Comparison of ENCODE assay signal across 8 cellular contexts in the genomic region with DNA sequence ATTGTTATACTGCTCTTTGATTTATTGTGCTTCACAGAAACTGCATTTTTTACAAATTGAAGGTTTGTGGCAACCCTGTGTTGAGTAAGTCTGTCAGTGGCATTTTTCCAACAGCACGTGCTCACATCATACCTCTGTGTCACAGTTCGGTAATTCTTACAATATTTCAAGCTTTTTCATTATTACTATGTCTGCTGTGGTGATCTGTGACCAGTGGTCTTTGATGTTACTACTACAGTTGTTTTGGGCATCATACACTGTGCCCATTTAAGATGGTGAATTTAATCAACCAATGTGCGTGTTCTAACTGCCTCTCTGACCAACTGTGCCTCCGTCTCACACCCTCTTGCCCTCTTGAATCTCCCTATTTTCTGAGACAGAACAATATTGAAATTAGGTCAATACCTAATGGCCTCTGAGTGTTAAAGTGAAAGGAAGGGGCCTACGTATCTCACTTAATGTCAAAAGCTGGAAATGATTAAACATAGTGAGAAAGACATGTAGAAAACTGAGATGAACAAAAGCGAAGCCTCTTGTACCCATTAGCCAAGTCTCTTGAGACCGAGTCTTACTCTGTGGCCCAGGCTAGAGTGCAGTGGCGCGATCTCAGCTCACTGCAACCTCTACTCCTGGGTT. TPM values are rescaled to one million over a fixed set of nuclear protein-coding genes. Genes with fewer than 3 reads are reported as not detected.
DNase-seq lines count a peak whose midpoint lies in the region; ATAC-seq and TF ChIP-seq lines count a peak whose summit lies in the region.
"Had no signal": no experiment of that assay in that cellular context is flagged by ENCODE, and none has a peak within 500 bp of the region (broad histone marks: within the 10 kb centered on the region; RNA-seq: fewer than 3 reads in every experiment).

No MANE protein-coding gene starts in this region.

- WGBS in body of pancreas, 2 donors, result 80 to 83% methylated on average over 9 of the region's 9 CpGs

- no peak for TF ChIP-seq CTCF in body of pancreas (IDR thresholded peaks at IDR 0.05)

- intact Hi-C loops in sciatic nerve (cut with DNase I), result no loop called here
- intact Hi-C loops in body of pancreas (cut with DNase I), result no loop called here
- intact Hi-C loops in left cardiac atrium (cut with DNase I), result no loop called here

- H3K4me1 ChIP-seq in body of pancreas, result peaks cover 10% of the 10 kb centered on the region
- H3K4me1 ChIP-seq: parathyroid adenoma had no signal

- ATAC-seq in GM18907 (IDR thresholded peaks at IDR 0.05; ENCODE audit: unreplicated experiment) (peak; percentile 84), HG03460 (IDR thresholded peaks at IDR 0.05; ENCODE audit: unreplicated experiment) (peak; percentile 85), sciatic nerve (no peak), body of pancreas (no peak), left cardiac atrium (no peak)

- TF ChIP-seq POLR2A in body of pancreas (IDR thresholded peaks at IDR 0.05), result no peak

- peak; percentile 49 for DNase-seq in HCEC 1CT
- DNase-seq in sciatic nerve (ENCODE audit: low spot score), result peak; percentile 3
- no peak for DNase-seq in activated effector memory CD4-positive, alpha-beta T cell treated with anti-CD3 and anti-CD28 coated beads, Interleukin-2, amount 50 U/mL, for 16 hours
- no peak for DNase-seq in body of pancreas
- DNase-seq in left cardiac atrium, result no peak

- H3K27me3 ChIP-seq in body of pancreas, result no peaks in the 10 kb centered on the region

- H3K36me3 ChIP-seq in body of pancreas (replicated peaks in 1 of 2; ENCODE audit: insufficient read depth in 1 of 2, low read depth in 2 of 2), result no peaks in the 10 kb centered on the region

- H3K27ac ChIP-seq in body of pancreas, result no peak overlapping the region
- H3K27ac ChIP-seq: parathyroid adenoma had no signal

- H3K9me3 ChIP-seq in body of pancreas, result no peaks in the 10 kb centered on the region

- H3K4me3 ChIP-seq in body of pancreas, result no peak overlapping the region

RNA-seq across cellular contexts. Expression of a gene that starts 20.2 kb away (rescaled TPM):
- total RNA-seq in sciatic nerve (25.7 TPM), body of pancreas (100 to 1,000 TPM in 1 of 2 donors, 10 to 100 TPM in 1; 35.9 to 135 TPM), left cardiac atrium (10 to 100 TPM; 11.1 to 14.7 TPM)

RNA-seq across cellular contexts. Expression of a gene that starts 59.2 kb away (rescaled TPM):
- total RNA-seq in sciatic nerve, result 31.2 TPM
- 10 to 100 TPM; 17.4 to 19.1 TPM for total RNA-seq in body of pancreas
- 10 to 100 TPM; 25.7 to 27.4 TPM for total RNA-seq in left cardiac atrium

Comparison
In these comparisons a context has a peak if more than half of its experiments do, and no peak if none do; other contexts are left out.
1. ATAC-seq: peak in GM18907 (single experiment) and HG03460 (single experiment); none in sciatic nerve (single experiment), body of pancreas (single experiment) and left cardiac atrium (0 of 2).
2. DNase-seq: peak in HCEC 1CT (single experiment) and sciatic nerve (single experiment); none in activated effector memory CD4-positive, alpha-beta T cell treated with anti-CD3 and anti-CD28 coated beads, Interleukin-2, amount 50 U/mL, for 16 hours (single experiment), body of pancreas (0 of 4) and left cardiac atrium (single experiment).